Comparison of ENCODE assay signal across 1 cellular context in genomic region chr1:86991549-86992186, GRCh38.
TF ChIP-seq lines count a peak whose summit lies in the region.

No MANE protein-coding gene starts in this region.

TF ChIP-seq in K562, 482 proteins besides CTCF, POLR2A, EP300 and RAD21 (continued from another document and continues in another):
- TF ChIP-seq ZNF318 (IDR thresholded peaks at IDR 0.05; ENCODE audit: borderline replicate concordance in 1 of 2, low read depth in 1 of 2) (no peak), PHB2 (IDR thresholded peaks at IDR 0.05; ENCODE audit: low read depth) (no peak), ZNF184 (CRISPR knock-in tag; IDR thresholded peaks at IDR 0.05) (no peak), MEIS2 (IDR thresholded peaks at IDR 0.05; ENCODE audit: partially characterized antibody) (no peak), TAL1 (IDR thresholded peaks at IDR 0.05) (peak; percentile 73), ZNF239 (CRISPR knock-in tag; IDR thresholded peaks at IDR 0.05) (no peak), CBFA2T2 (conservative IDR thresholded peaks at IDR 0.05) (peak; percentile 62), ETV1 (tag; conservative IDR thresholded peaks at IDR 0.05; ENCODE audit: low read depth) (no peak), MYNN (IDR thresholded peaks at IDR 0.05) (peak; percentile 53; the same call in 1 of the 2 replicates), MYNN (CRISPR knock-in tag; IDR thresholded peaks at IDR 0.05) (no peak), CREB3L1 (IDR thresholded peaks at IDR 0.05; ENCODE audit: borderline replicate concordance, low read depth) (no peak), PBX2 (CRISPR knock-in tag; IDR thresholded peaks at IDR 0.05; ENCODE audit: low read depth) (no peak), PBX2 (tag; conservative IDR thresholded peaks at IDR 0.05; ENCODE audit: low read depth) (no peak), CHD1 (IDR thresholded peaks at IDR 0.05; ENCODE audit: low read length) (no peak), GATAD2B (IDR thresholded peaks at IDR 0.05; ENCODE audit: borderline replicate concordance) (peak; percentile 40; the same call in 1 of the 2 replicates), TRIM25 (IDR thresholded peaks at IDR 0.05; ENCODE audit: borderline replicate concordance) (no peak), HMBOX1 (IDR thresholded peaks at IDR 0.05) (peak; percentile 73), ZNF277 (CRISPR knock-in tag; IDR thresholded peaks at IDR 0.05; ENCODE audit: borderline replicate concordance) (no peak), MAFK (IDR thresholded peaks at IDR 0.05; ENCODE audit: low read length) (no peak), SMAD4 (CRISPR knock-in tag; conservative IDR thresholded peaks at IDR 0.05) (peak; percentile 15), MTA2 (IDR thresholded peaks at IDR 0.05; ENCODE audit: low read depth) (0 out of 2 replicates have a peak, but pooled peaks have one; percentile 19), SNIP1 (IDR thresholded peaks at IDR 0.05; ENCODE audit: low read depth) (no peak), ZNF518B (CRISPR knock-in tag; IDR thresholded peaks at IDR 0.05) (no peak), ZSCAN29 (IDR thresholded peaks at IDR 0.05) (no peak), ZKSCAN1 (IDR thresholded peaks at IDR 0.05; ENCODE audit: low read depth, low read length) (no peak), CBX3 (IDR thresholded peaks at IDR 0.05; ENCODE audit: borderline replicate concordance in 1 of 2, low read length in 2 of 2) (0 out of 3 replicates have a peak, but pooled peaks of 1 of the 2 experiments have one; percentile 56), PHF21A (IDR thresholded peaks at IDR 0.05; ENCODE audit: borderline replicate concordance, low read depth) (no peak), GATAD2A (IDR thresholded peaks at IDR 0.05) (0 out of 2 replicates have a peak, but pooled peaks have one; percentile 75), HNRNPK (IDR thresholded peaks at IDR 0.05; ENCODE audit: low read depth, low read length, poor library complexity, severe bottlenecking) (no peak), UBTF (IDR thresholded peaks at IDR 0.05; ENCODE audit: borderline replicate concordance in 1 of 2, low read depth in 2 of 2, low read length in 2 of 2) (no peak), DMBX1 (CRISPR knock-in tag; IDR thresholded peaks at IDR 0.05; ENCODE audit: borderline replicate concordance) (0 out of 2 replicates have a peak, but pooled peaks have one; percentile 30), RBBP5 (IDR thresholded peaks at IDR 0.05; ENCODE audit: borderline replicate concordance, insufficient read depth, low read length, poor library complexity, severe bottlenecking) (no peak), TEAD4 (IDR thresholded peaks at IDR 0.05; ENCODE audit: low read length) (peak; percentile 81), TEAD4 (CRISPR knock-in tag; IDR thresholded peaks at IDR 0.05; ENCODE audit: borderline replicate concordance) (no peak)
